ENCODE assay signal across 8 cellular contexts in the genomic region with DNA sequence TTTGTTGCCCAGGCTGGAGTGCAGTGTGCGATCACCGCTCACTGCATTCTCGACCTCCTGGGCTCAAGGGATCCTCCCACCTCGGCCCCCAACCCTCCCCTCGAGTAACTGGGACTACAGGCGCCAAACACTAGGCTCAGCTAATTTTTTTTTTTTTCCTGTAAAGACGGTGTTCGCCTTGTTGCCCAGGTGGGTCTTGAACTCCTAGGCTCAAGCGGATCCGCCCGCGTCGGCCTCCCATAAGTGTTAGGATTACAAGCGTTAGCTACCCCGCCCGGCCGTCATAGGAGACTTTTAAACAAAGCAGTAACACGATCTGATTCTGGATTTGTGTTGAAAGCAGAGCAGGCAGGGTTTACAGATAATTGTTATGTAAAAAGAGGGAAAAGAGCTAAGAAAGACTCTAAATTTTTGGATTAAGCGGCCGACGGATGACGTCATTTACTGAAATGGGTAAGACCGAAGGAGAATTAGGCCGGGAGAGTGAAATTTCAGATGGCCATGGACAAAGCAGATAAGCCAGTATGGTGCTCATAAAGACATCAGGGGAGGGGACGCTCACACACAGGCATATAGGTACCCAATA. TPM values are rescaled to one million over a fixed set of nuclear protein-coding genes. Genes with fewer than 3 reads are reported as not detected.
A peak's percentile ranks its signal among the peaks of the same experiment; 100 is the strongest.
DNase-seq lines count a peak whose midpoint lies in the region; ATAC-seq and TF ChIP-seq lines count a peak whose summit lies in the region.

No MANE protein-coding gene starts in this region.

- intact Hi-C loops in A673 (cut with micrococcal nuclease; ENCODE audit: unreplicated experiment) (no loop called here), head of caudate nucleus (cut with DNase I) (loop anchor here (10.0 kb wide), 2 partner anchors 62 to 282 kb away; a partner anchor contains a TSS), ovary (cut with DNase I) (no loop called here)

- peak overlapping the region; percentile 99 for H3K27ac ChIP-seq in A673 (ENCODE audit: low read depth, low read length, poor library complexity, severe bottlenecking)
- H3K27ac ChIP-seq in ovary, result peak overlapping the region; percentile 92 to 94

- TSS peak; percentile 88 for BruUV-seq in A673 (replicated peaks; lab: Mats Ljungman, UMichigan)

- H3K36me3 ChIP-seq in A673 (ENCODE audit: insufficient read depth, low read length, poor library complexity, severe bottlenecking), result no peaks in the 10 kb centered on the region
- H3K36me3 ChIP-seq in ovary, result no peaks in the 10 kb centered on the region

- 0% methylated on average over 25 of the region's 25 CpGs for WGBS in ovary, 3 donors

- H3K4me1 ChIP-seq in A673 (ENCODE audit: insufficient read depth, low read length, poor library complexity, severe bottlenecking), result peaks cover 16% of the 10 kb centered on the region
- peaks cover 10% of the 10 kb centered on the region for H3K4me1 ChIP-seq in ovary (ENCODE audit: insufficient read depth)

- POLR2A ChIA-PET in A673 (lab: Charles Lee; ENCODE audit: low non-redundant PET), result interaction anchor here (0.7 kb wide), 1 partner anchor 290 kb away, joined by 6 read pairs; no protein-coding TSS in a partner anchor

- DNase-seq in A673 (ENCODE audit: low spot score) (peak; percentile 80), NCI-H524 treated with DMSO at 0.1 percent for 48 hours (lab: John Stamatoyannopoulos, UW) (peak; percentile 56), activated gamma-delta T cell treated with Interleukin-2 at 50 U/mL for 16 hours (peak; percentile 10), head of caudate nucleus (peak in 36 of 42 donors; percentile 6 to 65 (median 36)), ovary (peak in 4 of 5 donors; percentile 66 to 77 (median 70)), kidney tubule cell (ENCODE audit: low spot score) (no peak)

- H3K4me3 ChIP-seq in A673 (ENCODE audit: low read depth, low read length, poor library complexity, severe bottlenecking) (peak overlapping the region; percentile 96), ovary (peak overlapping the region; percentile 98)

- no peak for TF ChIP-seq EP300 in ovary (IDR thresholded peaks at IDR 0.05)

- no peaks in the 10 kb centered on the region for H3K9me3 ChIP-seq in A673 (ENCODE audit: low read depth, low read length, poor library complexity, severe bottlenecking)
- no peaks in the 10 kb centered on the region for H3K9me3 ChIP-seq in ovary

- H3K27me3 ChIP-seq in A673 (replicated peaks; ENCODE audit: insufficient read depth, low read depth, low read length, poor library complexity), result no peaks in the 10 kb centered on the region
- no peaks in the 10 kb centered on the region for H3K27me3 ChIP-seq in ovary

- CTCF ChIA-PET in A673 (lab: Charles Lee), result interaction anchor here (0.6 to 0.7 kb wide), 3 partner anchors 13 to 479 kb away, joined by 3 to 4 read pairs (median 4); no protein-coding TSS in a partner anchor

- ATAC-seq in GM18861 (IDR thresholded peaks at IDR 0.05; ENCODE audit: unreplicated experiment) (peak; percentile 1), HG03066 (IDR thresholded peaks at IDR 0.05; ENCODE audit: low read depth, unreplicated experiment) (peak; percentile 1)

- TF ChIP-seq CTCF in A673 (conservative IDR thresholded peaks at IDR 0.05; ENCODE audit: low read depth, low read length) (no peak), ovary (IDR thresholded peaks at IDR 0.05) (no peak)

- no peak for TF ChIP-seq POLR2A in ovary (IDR thresholded peaks at IDR 0.05)

RNA-seq across cellular contexts. Expression of a gene that starts 0.7 kb away (rescaled TPM):
- total RNA-seq in A673 (2021) (29.7 and 31.2 TPM in 2 replicates), ovary (10 to 100 TPM; 11.4 to 32.2 (median 22.2) TPM)
- polyA plus RNA-seq in ovary, result 10 to 100 TPM; 12.3 to 16.9 TPM

RNA-seq across cellular contexts. Expression of a gene that starts 1.1 kb away (rescaled TPM):
- total RNA-seq in A673 (2021), result 49.8 and 57.9 TPM in 2 replicates
- total RNA-seq in ovary, result 10 to 100 TPM; 15.2 to 32.0 (median 23.2) TPM
- 10 to 100 TPM in 1 of 2 donors, 1 to 10 TPM in 1; 8.6 to 18.3 TPM for polyA plus RNA-seq in ovary
